20 cellular contexts compared by ENCODE assay signal in genomic region chr3:192039593-192039992, GRCh38.
DNase-seq lines count a peak whose midpoint lies in the region; ATAC-seq, FAIRE-seq and TF ChIP-seq lines count a peak whose summit lies in the region.
"Had no signal": no experiment of that assay in that cellular context is flagged by ENCODE, and none has a peak within 500 bp of the region (broad histone marks: within the 10 kb centered on the region; RNA-seq: fewer than 3 reads in every experiment).

No MANE protein-coding gene starts in this region.

- peaks cover 25% of the 10 kb centered on the region for H3K4me1 ChIP-seq in GM23338 (ENCODE audit: insufficient read depth)
- peaks cover 0 to 5% (median 4%) of the 10 kb centered on the region in 4 experiments; a peak in 4 of 7 replicates for H3K4me1 ChIP-seq in H1 (replicated peaks in 1 of 4; ENCODE audit: control insufficient read depth in 3 of 4, insufficient read depth in 4 of 4, low read length in 3 of 4)
- no peaks in the 10 kb centered on the region for H3K4me1 ChIP-seq in testis
- H3K4me1 ChIP-seq: Peyer's patch had no signal

- H3K23me2 ChIP-seq in H1 (ENCODE audit: low read depth, low read length): no peaks in the 10 kb centered on the region; the same call in 1 of the 2 replicates

- H3K4me1 Mint-ChIP-seq in GM23338: peaks cover 23% of the 10 kb centered on the region
- H3K4me1 Mint-ChIP-seq: CD14-positive monocyte had no signal

- TF ChIP-seq CTCF in GM23338 (conservative IDR thresholded peaks at IDR 0.05; ENCODE audit: low read depth in 2 of 2) (no peak), H1 (IDR thresholded peaks at IDR 0.05; ENCODE audit: control extremely low read depth in 1 of 3, insufficient read depth in 1 of 3, low read depth in 1 of 3, low read length in 3 of 3) (no peak), testis (IDR thresholded peaks at IDR 0.05) (no peak)

- intact Hi-C loops in testis (cut with DNase I; ENCODE audit: low total_unique reads): no loop called here

- H3K27ac Mint-ChIP-seq in GM23338: no peak overlapping the region
- H3K27ac Mint-ChIP-seq: CD14-positive monocyte had no signal

- no peaks in the 10 kb centered on the region; the same call in 1 of the 2 replicates for H3K9me2 ChIP-seq in GM23338 (ENCODE audit: insufficient read depth)

- H3F3A ChIP-seq in GM23338 (replicated peaks; ENCODE audit: low read depth): no peaks in the 10 kb centered on the region

- no peaks in the 10 kb centered on the region for H3K9me3 Mint-ChIP-seq in GM23338

- no peak for TF ChIP-seq EP300 in H1 (IDR thresholded peaks at IDR 0.05; ENCODE audit: borderline replicate concordance in 1 of 2, low read depth in 2 of 2, low read length in 2 of 2)

- no peak overlapping the region for H3K18ac ChIP-seq in H1 (ENCODE audit: extremely low read depth, low read length)

- H3K27me3 ChIP-seq in GM23338 (ENCODE audit: insufficient read depth) (no peaks in the 10 kb centered on the region), H1 (replicated peaks in 1 of 4; ENCODE audit: control insufficient read depth in 3 of 4, extremely low read depth in 1 of 4, insufficient read depth in 3 of 4, low read length in 3 of 4) (no peaks in the 10 kb centered on the region), testis (no peaks in the 10 kb centered on the region)
- H3K27me3 ChIP-seq: Peyer's patch had no signal

- H3K36me3 Mint-ChIP-seq in GM23338 (ENCODE audit: low read depth): no peaks in the 10 kb centered on the region
- H3K36me3 Mint-ChIP-seq: CD14-positive monocyte had no signal

- H3K4me3 ChIP-seq in GM23338 (no peak overlapping the region), H1 (ENCODE audit: extremely low read depth in 1 of 4, insufficient read depth in 2 of 4, low read depth in 3 of 4, low read length in 4 of 4) (no peak overlapping the region), testis (no peak overlapping the region)
- H3K4me3 ChIP-seq: HAP-1, Peyer's patch had no signal

- H2BK5ac ChIP-seq in H1 (ENCODE audit: low read depth, low read length): no peak overlapping the region

- peak overlapping the region; percentile 70; the same call in 1 of the 2 replicates for H2AFZ ChIP-seq in GM23338
- peak overlapping the region; percentile 64; the same call in 1 of the 2 replicates for H2AFZ ChIP-seq in H1 (ENCODE audit: low read length)

- WGBS in H1 (ENCODE audit: extremely low coverage in 1 of 2, insufficient coverage in 1 of 2, insufficient read length in 1 of 2, insufficient replicate concordance in 2 of 2, low coverage in 1 of 2, low lambda C conversion rate in 2 of 2, missing lambda C conversion rate in 1 of 2), 2 experiments: 64% methylated on average over 5 of the region's 5 CpGs; no CpG with 5 or more reads in 1 of the 2 experiments
- 65 to 70% methylated on average over 5 of the region's 5 CpGs for WGBS in testis, 2 donors

- H3K23ac ChIP-seq in H1 (ENCODE audit: insufficient read length): no peak overlapping the region

- DNase-seq in GM18507 (ENCODE audit: extremely low spot score, insufficient read length, low read depth): no peak
- DNase-seq in GM23338 (ENCODE audit: low spot score): peak; percentile 5
- peak; percentile 32 for DNase-seq in NCI-H510A treated with DMSO at 0.1 percent for 48 hours (lab: John Stamatoyannopoulos, UW)
- DNase-seq in H1 (ENCODE audit: low read depth in 1 of 2, low spot score in 2 of 2): no peak
- DNase-seq in testis: no peak
- no peak for DNase-seq in NCI-H1092 (lab: John Stamatoyannopoulos, UW)
- DNase-seq in DMS 273 treated with DMSO at 0.1 percent for 48 hours (lab: John Stamatoyannopoulos, UW): no peak
- DNase-seq: KBM-7, MV-4-11, NCI-H187 treated with DMSO at 0.1 percent for 48 hours, NCI-H2227 treated with DMSO at 0.1 percent for 48 hours, NCI-H524 treated with DMSO at 0.1 percent for 48 hours, Peyer's patch, SW 1271, T-helper 2 cell had no signal

- no peak overlapping the region for H2BK120ac ChIP-seq in H1 (replicated peaks; ENCODE audit: low read depth, low read length)

- H3K79me1 ChIP-seq in H1 (ENCODE audit: low read depth, low read length): no peaks in the 10 kb centered on the region

- H4K20me1 ChIP-seq in GM23338 (replicated peaks; ENCODE audit: insufficient read depth): no peaks in the 10 kb centered on the region
- no peaks in the 10 kb centered on the region for H4K20me1 ChIP-seq in H1 (replicated peaks in 1 of 2; ENCODE audit: control insufficient read depth in 1 of 2, insufficient read depth in 2 of 2, low read length in 2 of 2)

- no peak overlapping the region for H3K9ac ChIP-seq in H1 (replicated peaks in 1 of 4; ENCODE audit: extremely low read depth in 1 of 4, low read depth in 3 of 4, low read length in 3 of 4)

- no peak overlapping the region for H4K91ac ChIP-seq in H1 (replicated peaks; ENCODE audit: insufficient read length, low read length)

- H3K79me2 ChIP-seq in GM23338 (replicated peaks; ENCODE audit: insufficient read depth): no peaks in the 10 kb centered on the region
- H3K79me2 ChIP-seq in H1 (ENCODE audit: control insufficient read depth in 1 of 2, insufficient read depth in 2 of 2, low read length in 2 of 2): no peaks in the 10 kb centered on the region

- CTCF ChIA-PET in H1 (lab: Charles Lee; ENCODE audit: partially characterized antibody): interaction anchor here (0.6 kb wide), 1 partner anchor 926 kb away, joined by 3 read pairs; no protein-coding TSS in a partner anchor

- no peaks in the 10 kb centered on the region for H3K9me3 ChIP-seq in H1 (ENCODE audit: insufficient read depth in 2 of 2, low read depth in 1 of 2, low read length in 1 of 2)
- H3K9me3 ChIP-seq in testis: no peaks in the 10 kb centered on the region
- H3K9me3 ChIP-seq: HAP-1 had no signal

- H3K56ac ChIP-seq in H1 (replicated peaks; ENCODE audit: insufficient read length, low read depth, low read length): no peak overlapping the region

- H4K8ac ChIP-seq in H1 (ENCODE audit: extremely low read depth, insufficient read depth, low read length): no peak overlapping the region

- no peaks in the 10 kb centered on the region for H3K27me3 Mint-ChIP-seq in GM23338 (ENCODE audit: insufficient read depth, low read depth, poor library complexity)

- no peak overlapping the region for H3K14ac ChIP-seq in H1 (ENCODE audit: insufficient read length)

- ATAC-seq in GM23338: 0 out of 3 replicates have a peak, but pooled peaks have one; percentile 30
- ATAC-seq in HG03139 (IDR thresholded peaks at IDR 0.05; ENCODE audit: unreplicated experiment): no peak
- ATAC-seq: Right ventricle myocardium inferior had no signal

- H3K4me2 ChIP-seq in GM23338 (no peak overlapping the region), H1 (ENCODE audit: insufficient read depth in 1 of 2, low read depth in 2 of 2, low read length in 2 of 2) (no peak overlapping the region)

- H3K36me3 ChIP-seq in GM23338 (ENCODE audit: insufficient read depth): no peaks in the 10 kb centered on the region
- H3K36me3 ChIP-seq in H1 (ENCODE audit: control insufficient read depth in 2 of 4, insufficient read depth in 4 of 4, low read length in 3 of 4): no peaks in the 10 kb centered on the region
- H3K36me3 ChIP-seq in testis (ENCODE audit: low read depth, missing control alignments): no peaks in the 10 kb centered on the region
- H3K36me3 ChIP-seq: HAP-1, Peyer's patch had no signal

- H3K4ac ChIP-seq in H1 (replicated peaks; ENCODE audit: insufficient read length, low read depth, low read length): no peak overlapping the region

- POLR2A ChIA-PET in H1 (lab: Charles Lee; ENCODE audit: partially characterized antibody): no interaction called here

- no peak overlapping the region for H4K5ac ChIP-seq in H1 (ENCODE audit: insufficient read length, low read depth, low read length)

- FAIRE-seq in GM18507 (lab: Jason Lieb, UNC): peak; percentile 26
- peak; percentile 62 for FAIRE-seq in H1 (lab: Jason Lieb, UNC)
- FAIRE-seq: GM12891 had no signal

- no peak overlapping the region for H2BK20ac ChIP-seq in H1 (ENCODE audit: low read length)

- H2BK15ac ChIP-seq in H1 (ENCODE audit: low read length): no peak overlapping the region

- H2AK5ac ChIP-seq in H1 (ENCODE audit: low read depth, low read length): no peak overlapping the region

- TF ChIP-seq POLR2A in H1 (IDR thresholded peaks at IDR 0.05; ENCODE audit: control extremely low read depth in 1 of 2, low read depth in 2 of 2, low read length in 2 of 2): no peak
- no peak for TF ChIP-seq POLR2A in testis (IDR thresholded peaks at IDR 0.05)

- H2BK12ac ChIP-seq in H1 (ENCODE audit: low read depth, low read length): no peak overlapping the region

- H3K27ac ChIP-seq in GM23338 (ENCODE audit: low read depth): no peak overlapping the region
- H3K27ac ChIP-seq in H1 (ENCODE audit: low read depth, low read length): no peak overlapping the region
- H3K27ac ChIP-seq in testis: no peak overlapping the region
- H3K27ac ChIP-seq: Peyer's patch had no signal

- no peak for TF ChIP-seq RAD21 in H1 (IDR thresholded peaks at IDR 0.05 in 1 of 2, conservative IDR thresholded peaks at IDR 0.05 in 1 of 2; ENCODE audit: low read depth in 2 of 2, low read length in 2 of 2)

- H3K4me3 Mint-ChIP-seq in GM23338: no peak overlapping the region
- H3K4me3 Mint-ChIP-seq: CD14-positive monocyte had no signal

TF ChIP-seq in GM23338, 12 proteins besides CTCF, POLR2A, EP300 and RAD21 (continues in another document):
- TF ChIP-seq ZNF114 (CRISPR knock-in tag; IDR thresholded peaks at IDR 0.05): no peak
- no peak for TF ChIP-seq EZH2phosphoT487 (IDR thresholded peaks at IDR 0.05; ENCODE audit: unreplicated experiment)
- no peak for TF ChIP-seq ZNF331 (CRISPR knock-in tag; IDR thresholded peaks at IDR 0.05; ENCODE audit: low read depth)

TF ChIP-seq in H1, 55 proteins besides CTCF, POLR2A, EP300 and RAD21:
- TF ChIP-seq MAFK (IDR thresholded peaks at IDR 0.05; ENCODE audit: low read depth, low read length) (peak; percentile 68; the same call in 1 of the 2 replicates), SP4 (IDR thresholded peaks at IDR 0.05; ENCODE audit: low read length) (no peak), PHF8 (conservative IDR thresholded peaks at IDR 0.05; ENCODE audit: low read depth, low read length) (no peak), BACH1 (IDR thresholded peaks at IDR 0.05; ENCODE audit: low read length) (peak; percentile 84)

Comparison
In these comparisons a context has a peak if more than half of its experiments do, and no peak if none do; other contexts are left out.
1. DNase-seq: peak in GM23338 (single experiment) and NCI-H510A treated with DMSO at 0.1 percent for 48 hours (single experiment); none in GM18507 (single experiment), H1 (0 of 2), testis (single experiment), NCI-H1092 (single experiment) and DMS 273 treated with DMSO at 0.1 percent for 48 hours (single experiment).